In genomic region chr17:7392696-7393612, GRCh38 we compare ENCODE assay signal across 8 cellular contexts. TPM values are rescaled to one million over a fixed set of nuclear protein-coding genes. Genes with fewer than 3 reads are reported as not detected.
DNase-seq lines count a peak whose midpoint lies in the region; ATAC-seq, FAIRE-seq and TF ChIP-seq lines count a peak whose summit lies in the region.

No MANE protein-coding gene starts in this region.

- H3K36me3 ChIP-seq in DND-41 (ENCODE audit: insufficient read depth, low read length) (no peaks in the 10 kb centered on the region), RWPE2 (ENCODE audit: low read depth) (peaks cover 48% of the 10 kb centered on the region), esophagus squamous epithelium (peaks cover 21 to 54% (median 22%) of the 10 kb centered on the region in 3 donors), trophoblast cell (ENCODE audit: control insufficient read depth in 1 of 2, insufficient read depth in 2 of 2, low read length in 2 of 2) (peaks cover 40 to 44% of the 10 kb centered on the region in 2 experiments)

- TF ChIP-seq CTCF in DND-41 (IDR thresholded peaks at IDR 0.05; ENCODE audit: borderline replicate concordance, extremely low read depth, low read length, poor library complexity, severe bottlenecking) = no peak
- no peak for TF ChIP-seq CTCF in RWPE2 (IDR thresholded peaks at IDR 0.05; ENCODE audit: poor library complexity, severe bottlenecking)
- no peak for TF ChIP-seq CTCF in esophagus squamous epithelium (IDR thresholded peaks at IDR 0.05)

- H2AFZ ChIP-seq in DND-41 (ENCODE audit: low read depth, low read length) = peak overlapping the region; percentile 81; the same call in 1 of the 2 replicates
- no peak overlapping the region for H2AFZ ChIP-seq in trophoblast cell (ENCODE audit: insufficient read depth, low read length, poor library complexity)

- H3K79me2 ChIP-seq in DND-41 (ENCODE audit: insufficient read depth, low read length) = no peaks in the 10 kb centered on the region
- peaks cover 12% of the 10 kb centered on the region for H3K79me2 ChIP-seq in trophoblast cell (ENCODE audit: control insufficient read depth, insufficient read depth, low read length, poor library complexity)

- peak overlapping the region in 1 of 2 experiments; percentile 79; a peak in 2 of 4 replicates for H3K4me3 ChIP-seq in DND-41 (ENCODE audit: low read depth in 1 of 2, low read length in 2 of 2)
- H3K4me3 ChIP-seq in RWPE2 (ENCODE audit: severe bottlenecking) = peak overlapping the region; percentile 76
- peak overlapping the region; percentile 75 to 93 (median 86) for H3K4me3 ChIP-seq in esophagus squamous epithelium
- H3K4me3 ChIP-seq in trophoblast cell (ENCODE audit: low read depth, low read length) = peak overlapping the region; percentile 85

- H3K9ac ChIP-seq in DND-41 (ENCODE audit: low read depth, low read length) = peak overlapping the region; percentile 76
- no peak overlapping the region for H3K9ac ChIP-seq in trophoblast cell (ENCODE audit: low read length)

- H4K8ac ChIP-seq in trophoblast cell (ENCODE audit: low read depth, low read length) = peak overlapping the region; percentile 12

- peaks cover 20% of the 10 kb centered on the region for H3K4me1 ChIP-seq in DND-41 (ENCODE audit: insufficient read depth, low read length)
- no peaks in the 10 kb centered on the region for H3K4me1 ChIP-seq in RWPE2 (ENCODE audit: insufficient read depth, poor library complexity, severe bottlenecking)
- peaks cover 11 to 32% (median 17%) of the 10 kb centered on the region in 3 donors for H3K4me1 ChIP-seq in esophagus squamous epithelium
- H3K4me1 ChIP-seq in trophoblast cell (ENCODE audit: control insufficient read depth in 1 of 2, insufficient read depth in 2 of 2, low read length in 2 of 2) = peaks cover 11 to 16% of the 10 kb centered on the region in 2 experiments

- H2BK5ac ChIP-seq in trophoblast cell (ENCODE audit: low read depth, low read length, poor library complexity) = no peak overlapping the region

- H3K14ac ChIP-seq in trophoblast cell (ENCODE audit: low read length) = peak overlapping the region; percentile 84

- no peak for TF ChIP-seq POLR2A in esophagus squamous epithelium (IDR thresholded peaks at IDR 0.05)

- H3K27ac ChIP-seq in DND-41 (ENCODE audit: low read length) (no peak overlapping the region), RWPE2 (ENCODE audit: poor library complexity, severe bottlenecking) (peak overlapping the region; percentile 73), esophagus squamous epithelium (peak overlapping the region; percentile 87 to 97 (median 94)), trophoblast cell (ENCODE audit: low read depth, low read length) (no peak overlapping the region)

- no peak overlapping the region for H4K12ac ChIP-seq in trophoblast cell (ENCODE audit: low read depth, low read length)

- H3K18ac ChIP-seq in trophoblast cell (ENCODE audit: low read length) = peak overlapping the region; percentile 48

- peak overlapping the region; percentile 60 for H3K4ac ChIP-seq in trophoblast cell (ENCODE audit: low read depth, low read length)

- intact Hi-C loops in esophagus squamous epithelium (cut with DNase I) = no loop called here

- WGBS in esophagus squamous epithelium, 2 donors = 63 to 87% methylated on average over 19 to 20 of the region's 42 CpGs
- WGBS in trophoblast cell (ENCODE audit: extremely low coverage, insufficient coverage, insufficient read length) = no CpG with 5 or more reads among the region's 42 CpGs

- H4K91ac ChIP-seq in trophoblast cell (ENCODE audit: low read depth, low read length) = peak overlapping the region; percentile 64

- H3K9me3 ChIP-seq in DND-41 (ENCODE audit: insufficient read depth, low read length, severe bottlenecking) (no peaks in the 10 kb centered on the region), RWPE2 (ENCODE audit: severe bottlenecking) (no peaks in the 10 kb centered on the region), esophagus squamous epithelium (no peaks in the 10 kb centered on the region), trophoblast cell (ENCODE audit: insufficient read depth, low read depth, low read length) (no peaks in the 10 kb centered on the region)

- H4K20me1 ChIP-seq in DND-41 (ENCODE audit: insufficient read depth, low read length) = no peaks in the 10 kb centered on the region

- peak overlapping the region; percentile 83 for H2AK5ac ChIP-seq in trophoblast cell (ENCODE audit: low read length)

- no peak overlapping the region for H2BK120ac ChIP-seq in trophoblast cell (ENCODE audit: insufficient read depth, low read length, poor library complexity)

- DNase-seq in DND-41 (no peak), RWPE2 (ENCODE audit: low spot score) (peak; percentile 59), esophagus squamous epithelium (lab: John Stamatoyannopoulos, UW) (no peak), trophoblast cell (no peak), HTR-8/SVneo (ENCODE audit: insufficient read length, low spot score) (no peak), activated gamma-delta T cell treated with Interleukin-2 at 50 U/mL for 16 hours (no peak), NCI-H2081 treated with DMSO at 0.1 percent for 48 hours (lab: John Stamatoyannopoulos, UW) (no peak)
- no peak for DNase-seq in activated naive CD4-positive, alpha-beta T cell treated with anti-CD3 and anti-CD28 coated beads, Interleukin-2, amount 50 U/mL, for 16 hours

- peaks cover 17% of the 10 kb centered on the region for H3K79me1 ChIP-seq in trophoblast cell (ENCODE audit: low read length)

- no peak overlapping the region for H3K23ac ChIP-seq in trophoblast cell (ENCODE audit: low read length)

- H2BK12ac ChIP-seq in trophoblast cell (ENCODE audit: low read length) = peak overlapping the region; percentile 15

- H3K4me2 ChIP-seq in DND-41 (ENCODE audit: insufficient read depth, low read length) (peak overlapping the region; percentile 85), trophoblast cell (ENCODE audit: low read length) (peak overlapping the region; percentile 92)

- no peak for ATAC-seq in DND-41 (ENCODE audit: insufficient read depth, low read depth)
- no peak for ATAC-seq in RWPE2 (ENCODE audit: low read depth)

- no peak for FAIRE-seq in HTR-8/SVneo (lab: Jason Lieb, UNC)

- H3K27me3 ChIP-seq in DND-41 (ENCODE audit: insufficient read depth, low read length, poor library complexity) = no peaks in the 10 kb centered on the region
- no peaks in the 10 kb centered on the region for H3K27me3 ChIP-seq in RWPE2 (ENCODE audit: insufficient read depth, poor library complexity, severe bottlenecking)
- no peaks in the 10 kb centered on the region for H3K27me3 ChIP-seq in esophagus squamous epithelium
- no peaks in the 10 kb centered on the region for H3K27me3 ChIP-seq in trophoblast cell (ENCODE audit: insufficient read depth, low read length)

RNA-seq across cellular contexts. Expression of gene PLSCR3, which starts 1.4 kb away (rescaled TPM):
- 10 to 100 TPM; 18.6 to 33.5 (median 24.7) TPM for total RNA-seq in esophagus squamous epithelium
- polyA plus RNA-seq in trophoblast cell (2013) = 88.4 and 89.2 TPM in 2 replicates

RNA-seq across cellular contexts. Expression of gene TMEM256, which starts 10.9 kb away (rescaled TPM):
- total RNA-seq in esophagus squamous epithelium = 10 to 100 TPM; 27.9 to 88.0 (median 66.7) TPM
- 134 and 152 TPM in 2 replicates for polyA plus RNA-seq in trophoblast cell (2013)

RNA-seq across cellular contexts. Expression of gene TNK1, which starts 12.1 kb away (rescaled TPM):
- total RNA-seq in esophagus squamous epithelium = 10 to 100 TPM in 2 of 4 donors, 1 to 10 TPM in 2; 6.2 to 15.2 (median 9.9) TPM
- 3.4 TPM in 2 replicates for polyA plus RNA-seq in trophoblast cell (2013)

RNA-seq across cellular contexts. Expression of gene NLGN2, which starts 14.7 kb away (rescaled TPM):
- 1 to 10 TPM; 1.4 to 5.3 (median 2.0) TPM for total RNA-seq in esophagus squamous epithelium
- 25.8 and 25.9 TPM in 2 replicates for polyA plus RNA-seq in trophoblast cell (2013)

RNA-seq across cellular contexts. Expression of gene SPEM1, which starts 27.2 kb away (rescaled TPM):
- not detected for total RNA-seq in esophagus squamous epithelium
- polyA plus RNA-seq in trophoblast cell (2013) = 0.07 TPM in 1 of 2 replicates, not detected in the other

Comparison
In these comparisons a context has a peak if more than half of its experiments do, and no peak if none do; other contexts are left out.
1. H3K27ac ChIP-seq: peak in RWPE2 (single experiment) and esophagus squamous epithelium (4 of 4); none in DND-41 (single experiment) and trophoblast cell (single experiment).